8 cellular contexts compared by ENCODE assay signal in the genomic region with DNA sequence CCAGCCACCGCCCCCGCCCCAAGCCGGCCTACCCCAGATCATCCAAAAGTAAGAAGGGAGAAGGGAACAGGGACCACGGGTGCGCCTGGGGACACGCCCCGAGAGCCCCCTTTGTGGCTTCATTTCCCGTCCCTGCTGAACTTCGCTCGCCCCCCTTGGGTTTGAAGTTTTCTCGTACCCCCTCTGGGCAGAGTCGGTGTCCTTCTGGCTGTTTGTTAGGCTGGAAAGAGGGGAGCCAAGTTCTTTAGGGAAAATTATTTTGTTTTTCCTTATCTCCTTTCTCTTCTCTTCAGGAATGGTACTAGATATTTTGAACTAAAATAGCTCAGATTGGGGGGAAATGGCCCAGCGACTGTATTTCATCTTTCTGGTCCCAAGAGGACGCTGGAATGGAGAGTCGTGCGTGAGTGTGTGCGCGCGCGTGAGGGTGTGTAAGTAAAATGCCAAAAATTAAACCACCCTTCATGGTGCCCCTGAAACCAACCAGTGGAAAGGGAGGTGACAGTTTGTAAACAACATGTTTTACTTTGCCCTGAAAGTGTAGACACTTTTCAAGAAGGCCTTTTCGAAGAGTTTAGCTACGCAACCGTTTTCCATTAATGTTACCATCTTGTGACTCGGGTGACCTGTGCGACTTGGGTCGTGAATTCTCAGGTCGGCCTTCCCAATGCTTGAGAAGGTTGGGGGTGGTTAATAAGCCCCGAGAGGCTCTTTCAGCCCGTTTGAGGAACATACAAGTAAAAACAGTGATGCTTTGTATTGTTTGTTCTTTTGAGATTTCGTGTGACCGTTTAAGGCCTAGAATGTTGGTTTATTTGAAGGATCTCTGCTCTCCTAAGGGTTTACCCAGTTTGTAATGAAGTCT. TPM values are rescaled to one million over a fixed set of nuclear protein-coding genes. Genes with fewer than 3 reads are reported as not detected.
DNase-seq lines count a peak whose midpoint lies in the region; TF ChIP-seq lines count a peak whose summit lies in the region.
"Had no signal": no experiment of that assay in that cellular context is flagged by ENCODE, and none has a peak within 500 bp of the region (broad histone marks: within the 10 kb centered on the region; RNA-seq: fewer than 3 reads in every experiment).

No MANE protein-coding gene starts in this region.

- peaks cover 7% of the 10 kb centered on the region for H3K9me3 Mint-ChIP-seq in glutamatergic neuron (ENCODE audit: unreplicated experiment)

- DNase-seq in H7, result no peak
- peak; percentile 48 for DNase-seq in SW480 (ENCODE audit: low spot score)
- no peak for DNase-seq in glutamatergic neuron
- DNase-seq in smooth muscle cell (lab: John Stamatoyannopoulos, UW; ENCODE audit: unreplicated experiment), result no peak
- DNase-seq in NCI-H1694 (lab: John Stamatoyannopoulos, UW), result no peak
- DNase-seq in activated CD8-positive, alpha-beta memory T cell treated with anti-CD3 and anti-CD28 coated beads, Interleukin-2, amount 50 U/mL, for 4 hours, result no peak
- DNase-seq in anterior cingulate cortex (lab: John Stamatoyannopoulos, UW), result no peak
- DNase-seq: Karpas-422 had no signal

- H3K9me3 ChIP-seq in smooth muscle cell (replicated peaks; ENCODE audit: low read depth), result no peaks in the 10 kb centered on the region

- peak overlapping the region; percentile 98 for H3K4me2 ChIP-seq in smooth muscle cell

- no peaks in the 10 kb centered on the region for H3F3A ChIP-seq in smooth muscle cell (ENCODE audit: low read depth)

- no peaks in the 10 kb centered on the region for H4K20me1 ChIP-seq in smooth muscle cell (ENCODE audit: low read depth)

- peak overlapping the region; percentile 94 for H3K4me3 Mint-ChIP-seq in glutamatergic neuron (ENCODE audit: unreplicated experiment)

- H3K27ac Mint-ChIP-seq in glutamatergic neuron (ENCODE audit: unreplicated experiment), result peak overlapping the region; percentile 23

- peaks cover 7% of the 10 kb centered on the region for H3K27me3 Mint-ChIP-seq in glutamatergic neuron (ENCODE audit: unreplicated experiment)

- H3K36me3 ChIP-seq in H7 (replicated peaks; ENCODE audit: control insufficient read depth, insufficient read depth, low read length), result no peaks in the 10 kb centered on the region
- no peaks in the 10 kb centered on the region for H3K36me3 ChIP-seq in smooth muscle cell (ENCODE audit: low read depth)

- H3K27me3 ChIP-seq in H7 (ENCODE audit: control insufficient read depth, insufficient read depth, low read length), result peaks cover 53% of the 10 kb centered on the region
- H3K27me3 ChIP-seq in smooth muscle cell (ENCODE audit: low read depth), result peaks cover 66% of the 10 kb centered on the region

- H3K79me2 ChIP-seq in smooth muscle cell (ENCODE audit: low read depth), result no peaks in the 10 kb centered on the region

- peaks cover 34% of the 10 kb centered on the region for H3K4me1 Mint-ChIP-seq in glutamatergic neuron (ENCODE audit: low read depth, unreplicated experiment)

- TF ChIP-seq CTCF in glutamatergic neuron (IDR thresholded peaks at IDR 0.05; ENCODE audit: partially characterized antibody, unreplicated experiment), result no peak
- TF ChIP-seq CTCF in smooth muscle cell (IDR thresholded peaks at IDR 0.05; ENCODE audit: borderline replicate concordance, insufficient read depth, poor library complexity, severe bottlenecking), result no peak

- H3K4me3 ChIP-seq in H7 (ENCODE audit: insufficient read depth, low read depth, low read length), result peak overlapping the region; percentile 65
- H3K4me3 ChIP-seq in smooth muscle cell, result peak overlapping the region; percentile 70

- no peak overlapping the region for H3K9ac ChIP-seq in smooth muscle cell (ENCODE audit: low read depth)

- no peak overlapping the region for H3K27ac ChIP-seq in smooth muscle cell (ENCODE audit: low read depth)

- H2AFZ ChIP-seq in smooth muscle cell (ENCODE audit: low read depth), result peak overlapping the region; percentile 86

- H3K36me3 Mint-ChIP-seq in glutamatergic neuron (ENCODE audit: unreplicated experiment), result no peaks in the 10 kb centered on the region

- peaks cover 22% of the 10 kb centered on the region for H3K4me1 ChIP-seq in smooth muscle cell (ENCODE audit: low read depth)

- 34% methylated on average over 28 of the region's 31 CpGs for WGBS in smooth muscle cell (ENCODE audit: low lambda C conversion rate)

RNA-seq across cellular contexts. Expression of a gene that starts 0.7 kb away (rescaled TPM):
- total RNA-seq in H7 (2014; rRNA removed; shearing (Covaris generic)), result 0.15 and 0.52 TPM in 2 replicates
- total RNA-seq in glutamatergic neuron (ENCODE audit: unreplicated experiment) (5.8 TPM), smooth muscle cell (under 0.01 and 0.09 TPM in 2 replicates)
- polyA plus RNA-seq in smooth muscle cell, result 0.09 and 0.27 TPM in 2 replicates
